1 cellular context compared by ENCODE assay signal in the genomic region with DNA sequence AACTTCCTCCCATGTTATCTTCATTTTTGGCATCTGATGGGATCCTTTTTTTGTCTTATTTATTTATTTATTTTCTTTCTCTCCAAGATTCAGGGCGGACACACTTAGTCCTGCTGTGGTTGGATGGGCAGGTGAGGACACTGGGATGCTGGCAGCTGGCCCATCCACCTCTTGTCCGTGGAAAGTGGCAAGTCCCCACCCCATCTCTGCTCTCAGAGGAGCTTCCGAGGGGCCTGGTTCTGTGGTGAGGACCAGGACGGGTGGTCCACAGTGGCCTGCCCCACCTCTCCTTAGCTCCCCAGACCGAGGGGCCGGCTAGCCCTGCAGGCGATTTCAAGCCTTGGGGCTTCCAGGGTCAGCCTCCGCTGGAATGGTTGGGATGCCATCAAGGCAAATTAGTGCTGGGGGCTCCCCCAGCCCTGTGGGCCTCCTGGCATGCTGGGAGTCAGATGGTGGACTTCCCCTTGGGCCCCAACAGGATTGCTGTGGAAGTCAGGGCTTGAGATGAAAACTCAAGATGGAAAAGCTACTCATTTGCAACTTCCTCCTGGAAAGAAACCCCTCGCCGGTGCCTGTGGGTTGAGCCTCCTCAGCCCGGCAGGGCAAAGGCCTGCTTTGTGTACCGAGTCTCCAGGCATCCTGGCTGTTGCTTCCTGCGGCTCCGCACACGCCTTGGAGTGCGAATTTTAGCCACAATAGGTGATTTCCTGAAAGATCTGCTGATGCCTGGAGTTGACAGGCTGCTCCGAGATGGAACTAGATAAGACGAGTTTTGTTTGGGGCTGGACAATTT.
TF ChIP-seq lines count a peak whose summit lies in the region.

No MANE protein-coding gene starts in this region.

TF ChIP-seq in K562, 482 proteins besides CTCF, POLR2A, EP300 and RAD21 (continued from another document):
- TF ChIP-seq ZNF398 (CRISPR knock-in tag; IDR thresholded peaks at IDR 0.05): no peak
- 0 out of 4 replicates have a peak, but pooled peaks have one; percentile 3 for TF ChIP-seq TRIM24 (IDR thresholded peaks at IDR 0.05)
- TF ChIP-seq TAF7 (tag; IDR thresholded peaks at IDR 0.05): no peak
- no peak for TF ChIP-seq BCL6 (CRISPR knock-in tag; IDR thresholded peaks at IDR 0.05)
- no peak for TF ChIP-seq DDX20 (tag; IDR thresholded peaks at IDR 0.05; ENCODE audit: low read depth)
- TF ChIP-seq CBX2 (IDR thresholded peaks at IDR 0.05; ENCODE audit: insufficient read depth, low read length, poor library complexity, severe bottlenecking): no peak
- TF ChIP-seq FIP1L1 (IDR thresholded peaks at IDR 0.05; ENCODE audit: low read depth, low read length, poor library complexity, severe bottlenecking): no peak
- no peak for TF ChIP-seq ZBTB33 (CRISPR knock-in tag; IDR thresholded peaks at IDR 0.05)
- peak; percentile 23; the same call in 1 of the 2 replicates for TF ChIP-seq MGA (IDR thresholded peaks at IDR 0.05)
- 0 out of 2 replicates have a peak, but pooled peaks have one; percentile 9 for TF ChIP-seq GATAD2A (IDR thresholded peaks at IDR 0.05)
- TF ChIP-seq MAFK (IDR thresholded peaks at IDR 0.05; ENCODE audit: low read length): no peak
- TF ChIP-seq ZNF354B (CRISPR knock-in tag; IDR thresholded peaks at IDR 0.05): no peak
- TF ChIP-seq EZH2 (IDR thresholded peaks at IDR 0.05; ENCODE audit: borderline replicate concordance, low read depth, low read length): no peak
- no peak for TF ChIP-seq ELF1 (tag; IDR thresholded peaks at IDR 0.05)
- TF ChIP-seq GATA2 (CRISPR knock-in tag; IDR thresholded peaks at IDR 0.05): 0 out of 2 replicates have a peak, but pooled peaks have one; percentile 29
- no peak for TF ChIP-seq CCAR2 (IDR thresholded peaks at IDR 0.05; ENCODE audit: low read depth, low read length)
- TF ChIP-seq NR2C1 (IDR thresholded peaks at IDR 0.05): no peak
- no peak for TF ChIP-seq NR2C1 (tag; IDR thresholded peaks at IDR 0.05)
- no peak for TF ChIP-seq ARID2 (IDR thresholded peaks at IDR 0.05)
- TF ChIP-seq SMC3 (conservative IDR thresholded peaks at IDR 0.05; ENCODE audit: insufficient read depth, low read depth, low read length): no peak
- no peak for TF ChIP-seq MIER1 (IDR thresholded peaks at IDR 0.05; ENCODE audit: low read depth)
- TF ChIP-seq CXXC5 (CRISPR knock-in tag; IDR thresholded peaks at IDR 0.05): no peak
- TF ChIP-seq, protein P1, sequence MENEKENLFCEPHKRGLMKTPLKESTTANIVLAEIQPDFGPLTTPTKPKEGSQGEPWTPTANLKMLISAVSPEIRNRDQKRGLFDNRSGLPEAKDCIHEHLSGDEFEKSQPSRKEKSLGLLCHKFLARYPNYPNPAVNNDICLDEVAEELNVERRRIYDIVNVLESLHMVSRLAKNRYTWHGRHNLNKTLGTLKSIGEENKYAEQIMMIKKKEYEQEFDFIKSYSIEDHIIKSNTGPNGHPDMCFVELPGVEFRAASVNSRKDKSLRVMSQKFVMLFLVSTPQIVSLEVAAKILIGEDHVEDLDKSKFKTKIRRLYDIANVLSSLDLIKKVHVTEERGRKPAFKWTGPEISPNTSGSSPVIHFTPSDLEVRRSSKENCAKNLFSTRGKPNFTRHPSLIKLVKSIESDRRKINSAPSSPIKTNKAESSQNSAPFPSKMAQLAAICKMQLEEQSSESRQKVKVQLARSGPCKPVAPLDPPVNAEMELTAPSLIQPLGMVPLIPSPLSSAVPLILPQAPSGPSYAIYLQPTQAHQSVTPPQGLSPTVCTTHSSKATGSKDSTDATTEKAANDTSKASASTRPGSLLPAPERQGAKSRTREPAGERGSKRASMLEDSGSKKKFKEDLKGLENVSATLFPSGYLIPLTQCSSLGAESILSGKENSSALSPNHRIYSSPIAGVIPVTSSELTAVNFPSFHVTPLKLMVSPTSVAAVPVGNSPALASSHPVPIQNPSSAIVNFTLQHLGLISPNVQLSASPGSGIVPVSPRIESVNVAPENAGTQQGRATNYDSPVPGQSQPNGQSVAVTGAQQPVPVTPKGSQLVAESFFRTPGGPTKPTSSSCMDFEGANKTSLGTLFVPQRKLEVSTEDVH (IDR thresholded peaks at IDR 0.05; ENCODE audit: low read depth, partially characterized antibody): no peak
- no peak for TF ChIP-seq EGR1 (conservative IDR thresholded peaks at IDR 0.05)
- TF ChIP-seq ETV6 (IDR thresholded peaks at IDR 0.05; ENCODE audit: borderline replicate concordance in 1 of 2, low read depth in 2 of 2, low read length in 1 of 2): no peak
- TF ChIP-seq ETV6 (CRISPR knock-in tag; IDR thresholded peaks at IDR 0.05; ENCODE audit: borderline replicate concordance): no peak
- TF ChIP-seq MYBL2 (IDR thresholded peaks at IDR 0.05; ENCODE audit: low read depth): no peak
- TF ChIP-seq MYBL2 (CRISPR knock-in tag; IDR thresholded peaks at IDR 0.05; ENCODE audit: borderline replicate concordance): no peak
- no peak for TF ChIP-seq SNAPC5 (CRISPR knock-in tag; IDR thresholded peaks at IDR 0.05)
- no peak for TF ChIP-seq DMBX1 (CRISPR knock-in tag; IDR thresholded peaks at IDR 0.05; ENCODE audit: borderline replicate concordance)
- TF ChIP-seq ZNF699 (CRISPR knock-in tag; IDR thresholded peaks at IDR 0.05; ENCODE audit: insufficient replicate concordance): no peak
- no peak for TF ChIP-seq KDM1A (IDR thresholded peaks at IDR 0.05)
- 0 out of 4 replicates have a peak, but pooled peaks of 1 of the 2 experiments have one; percentile 6 for TF ChIP-seq NRF1 (conservative IDR thresholded peaks at IDR 0.05 in 1 of 2, IDR thresholded peaks at IDR 0.05 in 1 of 2)
- peak; percentile 35; the same call in 1 of the 2 replicates for TF ChIP-seq SMARCA4 (IDR thresholded peaks at IDR 0.05)
- TF ChIP-seq RCOR1 (IDR thresholded peaks at IDR 0.05; ENCODE audit: borderline replicate concordance in 1 of 2, low read depth in 2 of 2, low read length in 2 of 2): peak in 1 of 2 experiments; percentile 2; a peak in 1 of 4 replicates
- TF ChIP-seq ZNF589 (CRISPR knock-in tag; IDR thresholded peaks at IDR 0.05; ENCODE audit: low read depth): 0 out of 2 replicates have a peak, but pooled peaks have one; percentile 4
- no peak for TF ChIP-seq ZBTB17 (CRISPR knock-in tag; IDR thresholded peaks at IDR 0.05)
- TF ChIP-seq FOSL1 (tag; conservative IDR thresholded peaks at IDR 0.05): peak; percentile 63; the same call in 1 of the 2 replicates
- no peak for TF ChIP-seq NCOA4 (IDR thresholded peaks at IDR 0.05; ENCODE audit: partially characterized antibody)
